Comparison of ENCODE assay signal across 19 cellular contexts in genomic region chr7:93843260-93843659, GRCh38. TPM values are rescaled to one million over a fixed set of nuclear protein-coding genes. Genes with fewer than 3 reads are reported as not detected.
DNase-seq lines count a peak whose midpoint lies in the region; ATAC-seq and TF ChIP-seq lines count a peak whose summit lies in the region.
"Had no signal": no experiment of that assay in that cellular context is flagged by ENCODE, and none has a peak within 500 bp of the region (broad histone marks: within the 10 kb centered on the region; RNA-seq: fewer than 3 reads in every experiment).

No MANE protein-coding gene starts in this region.

- H3K27me3 ChIP-seq in BJ (ENCODE audit: control insufficient read depth, insufficient read depth, low read length) (no peaks in the 10 kb centered on the region), neuron (ENCODE audit: insufficient read depth, low read length) (no peaks in the 10 kb centered on the region)

- no peak overlapping the region for H3K4me3 ChIP-seq in BJ (ENCODE audit: low read depth, low read length)
- no peak overlapping the region for H3K4me3 ChIP-seq in astrocyte of the spinal cord (ENCODE audit: low read depth, low read length)
- H3K4me3 ChIP-seq in neuron (ENCODE audit: low read length) = no peak overlapping the region

- CTCF ChIA-PET in BJ (lab: Yijun Ruan, JAX) = no interaction called here

- H3K36me3 ChIP-seq in BJ (ENCODE audit: control insufficient read depth, insufficient read depth, low read length) = no peaks in the 10 kb centered on the region
- H3K36me3 ChIP-seq in neuron (ENCODE audit: insufficient read depth, low read length) = no peaks in the 10 kb centered on the region

- ATAC-seq in GM21526 (IDR thresholded peaks at IDR 0.05; ENCODE audit: low FRiP score, unreplicated experiment) (no peak), HG03565 (IDR thresholded peaks at IDR 0.05; ENCODE audit: unreplicated experiment) (no peak), left ventricle myocardium superior (no peak)
- ATAC-seq: HCT116 had no signal

- no peaks in the 10 kb centered on the region for H3K9me3 ChIP-seq in neuron (ENCODE audit: low read length)

- in situ Hi-C loops in astrocyte of the spinal cord (cut with HindIII; ENCODE audit: low sequenced_read_pairs) = no loop called here

- TF ChIP-seq CTCF in BJ (IDR thresholded peaks at IDR 0.05; ENCODE audit: insufficient read depth, low read depth, low read length) (no peak), astrocyte of the spinal cord (IDR thresholded peaks at IDR 0.05; ENCODE audit: low read depth, low read length) (no peak)

- intact Hi-C loops in left ventricle myocardium superior (cut with micrococcal nuclease) = no loop called here

- DNase-seq in BJ (ENCODE audit: low read depth) (peak; percentile 28), LHCN-M2 (ENCODE audit: low read depth) (peak; percentile 56), astrocyte of the spinal cord (ENCODE audit: low read depth, low spot score) (peak; percentile 56), left ventricle myocardium superior (no peak), T1000 (lab: John Stamatoyannopoulos, UW) (no peak)
- DNase-seq: ACHN, C1 segment of cervical spinal cord, COR-L47, DMS153, KBM-7, NCI-H1105 treated with DMSO at 0.1 percent for 48 hours, NCI-H187, NCI-H2171, RPMI8226 had no signal

- H2AFZ ChIP-seq in neuron (ENCODE audit: low read depth, low read length) = peak overlapping the region; percentile 16

- POLR2A ChIA-PET in BJ (lab: Charles Lee) = no interaction called here

- H3K4me1 ChIP-seq in neuron (ENCODE audit: insufficient read depth, low read length) = no peaks in the 10 kb centered on the region

RNA-seq across cellular contexts. Expression of gene TFPI2, which starts 47.3 kb away (rescaled TPM):
- 113 and 143 TPM in 2 replicates for polyA plus RNA-seq in BJ (2011; rRNA removed)
- 11.1 and 22.0 TPM in 2 replicates for polyA minus RNA-seq in BJ (2011; rRNA and poly(A)+ RNA removed)
- total RNA-seq in LHCN-M2 (2014; rRNA removed) (208 and 253 TPM in 2 replicates), left ventricle myocardium superior (1.4 TPM)
- polyA plus RNA-seq in LHCN-M2 (2012) = 11.3 TPM
- total RNA-seq: MCF 10A had no signal

Comparison
In these comparisons a context has a peak if more than half of its experiments do, and no peak if none do; other contexts are left out.
1. DNase-seq: peak in BJ (single experiment), LHCN-M2 (single experiment) and astrocyte of the spinal cord (single experiment); none in left ventricle myocardium superior (single experiment) and T1000 (single experiment).
2. RNA of gene TFPI2, which starts 47.3 kb away (total RNA-seq): 208 to 253 TPM in LHCN-M2; 1.4 TPM in left ventricle myocardium superior (single experiment); every median in the first group is over 10 times any median in the second.